23 cellular contexts compared by ENCODE assay signal in the genomic region with DNA sequence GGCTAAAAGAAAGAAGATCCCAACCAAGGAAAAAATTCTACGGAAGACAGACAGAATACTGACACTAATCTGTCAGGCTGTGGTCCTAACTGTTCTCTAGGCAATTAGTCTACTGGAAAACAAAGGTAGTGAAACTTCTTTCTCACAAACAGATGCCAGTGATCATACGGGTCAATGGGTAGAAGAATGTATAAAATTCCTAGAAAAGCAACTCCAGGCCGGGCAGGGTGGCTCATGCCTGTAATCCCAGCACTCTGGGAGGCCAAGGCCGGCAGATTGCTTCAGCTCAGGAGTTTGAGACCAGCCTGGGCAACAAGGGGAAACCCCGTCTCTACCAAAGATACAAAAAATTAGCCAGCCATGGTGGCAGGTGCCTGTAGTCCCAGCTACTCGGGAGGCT.
"Had no signal": no experiment of that assay in that cellular context is flagged by ENCODE, and none has a peak within 500 bp of the region (broad histone marks: within the 10 kb centered on the region; RNA-seq: fewer than 3 reads in every experiment).

No MANE protein-coding gene starts in this region.

- H3K36me3 ChIP-seq: brain microvascular endothelial cell, uterus had no signal

- H3K9me3 ChIP-seq: testis, uterus had no signal

- ATAC-seq: effector memory CD8-positive, alpha-beta T cell; sciatic nerve; stimulated activated naive CD8-positive, alpha-beta T cell treated with anti-CD3 and anti-CD28 coated beads, Interleukin-15, Interleukin-2, amounts not matched to agents 100 U/mL and 50 U/mL, for 24 hours had no signal

- H3K27me3 ChIP-seq: brain microvascular endothelial cell, testis, uterus had no signal

- H3K4me3 ChIP-seq: skin epidermis, testis, uterus had no signal

- H3K27ac Mint-ChIP-seq: activated naive CD8-positive, alpha-beta T cell; T-helper 2 cell treated with Interferon-gamma antibody and Interleukin-4, amounts not matched to agents 5 μg/mL and 100 μg/mL, for 36 hours; type B pancreatic cell had no signal

- H3K9me3 Mint-ChIP-seq: effector memory CD8-positive, alpha-beta T cell; naive B cell; neural crest cell; T-helper 2 cell treated with Interferon-gamma antibody and Interleukin-4, amounts not matched to agents 5 μg/mL and 100 μg/mL, for 36 hours; type B pancreatic cell had no signal

- H3K27me3 Mint-ChIP-seq: activated naive CD8-positive, alpha-beta T cell; effector memory CD8-positive, alpha-beta T cell; naive B cell; type B pancreatic cell had no signal

- H3K27ac ChIP-seq: brain microvascular endothelial cell, skin epidermis, testis, uterus had no signal

- H3K4me3 Mint-ChIP-seq: activated naive CD8-positive, alpha-beta T cell; effector memory CD8-positive, alpha-beta T cell; neural crest cell; T-helper 2 cell treated with Interferon-gamma antibody and Interleukin-4, amounts not matched to agents 5 μg/mL and 100 μg/mL, for 36 hours; type B pancreatic cell had no signal

- DNase-seq: activated CD4-positive, alpha-beta T cell treated with anti-CD3 and anti-CD28 coated beads for 4 hours; activated CD4-positive, alpha-beta T cell treated with anti-CD3 and anti-CD28 coated beads, Interleukin-2, amount 50 U/mL, for 48 hours; activated CD8-positive, alpha-beta memory T cell treated with anti-CD3 and anti-CD28 coated beads for 24 hours; activated effector memory CD4-positive, alpha-beta T cell treated with Interleukin-2 at 50 U/mL for 16 hours; activated naive CD4-positive, alpha-beta T cell treated with Interleukin-2 at 50 U/mL for 16 hours; anterior cingulate cortex; brain microvascular endothelial cell; cortex of kidney; effector memory CD8-positive, alpha-beta T cell; left cardiac atrium; naive B cell; stimulated activated CD4-positive, alpha-beta T cell treated with anti-CD3 and anti-CD28 coated beads, Interleukin-12 subunit alpha, Interleukin-12 subunit beta, amount 100 ng/mL, for 4 hours; stimulated activated CD4-positive, alpha-beta T cell treated with anti-CD3 and anti-CD28 coated beads, Interleukin-4, amount 100 ng/mL, for 1 hour; stimulated activated naive CD8-positive, alpha-beta T cell treated with anti-CD3 and anti-CD28 coated beads, Interleukin-15, Interleukin-2, amounts not matched to agents 100 U/mL and 50 U/mL, for 24 hours; T-helper 1 cell; testis; uterus had no signal
